ENCODE assay signal across 3 cellular contexts in the genomic region with DNA sequence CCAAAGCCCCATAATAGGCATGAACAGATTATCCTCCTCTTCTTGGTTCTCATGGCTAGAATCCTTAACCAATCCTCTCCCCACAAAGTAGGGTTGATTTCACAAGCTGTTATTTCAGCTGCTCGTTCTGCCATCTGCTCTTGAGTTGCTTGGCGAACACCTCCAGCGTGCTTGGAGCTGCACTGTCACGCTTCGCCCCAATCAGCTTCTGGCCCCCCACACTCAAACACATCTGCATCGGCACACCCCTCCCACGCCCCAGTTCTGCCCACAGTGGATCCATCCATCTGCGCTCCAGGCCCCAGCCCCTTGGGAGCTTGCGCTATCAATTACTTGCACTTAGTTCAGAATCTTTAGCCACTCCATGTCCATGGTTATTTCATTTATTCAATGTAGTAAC. TPM values are rescaled to one million over a fixed set of nuclear protein-coding genes. Genes with fewer than 3 reads are reported as not detected.
"Had no signal": no experiment of that assay in that cellular context is flagged by ENCODE, and none has a peak within 500 bp of the region (broad histone marks: within the 10 kb centered on the region; RNA-seq: fewer than 3 reads in every experiment).

No MANE protein-coding gene starts in this region.

RNA-seq across cellular contexts. Expression of gene FOXD4, which starts 17.8 kb away (rescaled TPM):
- total RNA-seq: left cardiac atrium, left lobe of liver, mononuclear cell had no signal
